In the genomic region with DNA sequence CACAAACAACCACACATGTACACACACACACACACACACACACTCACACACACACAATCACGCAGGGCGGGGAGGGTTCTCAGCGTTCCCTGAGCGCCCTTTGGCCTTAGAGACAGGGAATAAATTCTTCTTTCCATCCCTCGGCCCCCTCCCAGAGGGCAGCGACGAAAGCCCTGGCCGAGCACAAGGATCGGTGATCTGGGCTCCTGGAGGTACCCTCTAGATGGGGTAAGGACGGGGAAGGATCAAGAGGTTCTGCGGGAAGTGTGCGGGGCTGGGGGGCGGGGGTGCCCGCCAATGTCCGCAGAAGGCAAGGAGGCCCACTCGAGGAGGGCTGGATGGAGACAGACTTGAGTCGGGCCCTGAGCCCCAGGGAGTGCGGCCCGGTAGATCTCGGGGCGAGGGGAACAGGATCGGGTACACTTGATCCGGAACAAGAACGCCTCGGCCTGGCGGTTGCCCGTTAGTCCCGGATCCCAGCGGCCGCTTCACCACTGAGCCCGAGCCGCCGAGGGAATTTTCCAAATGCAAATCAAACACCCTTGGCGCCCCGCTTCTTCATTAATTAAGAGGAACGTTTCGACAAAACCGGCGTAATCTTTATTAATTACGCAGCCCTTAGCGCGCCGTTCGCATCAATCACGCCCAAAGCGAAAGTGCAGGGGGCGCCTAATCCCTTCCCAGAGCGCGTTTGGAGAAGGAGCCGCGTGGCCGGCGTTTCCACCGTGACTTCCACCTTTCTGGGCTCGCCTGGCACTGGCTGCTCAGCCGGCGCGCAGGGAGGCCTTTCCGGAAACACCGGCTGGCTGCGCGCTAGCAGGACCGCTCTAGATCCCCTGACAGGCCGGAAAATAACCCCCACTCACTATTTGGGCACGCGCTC, we compare ENCODE assay signal across 1 cellular context.
TF ChIP-seq lines count a peak whose summit lies in the region.

No MANE protein-coding gene starts in this region.

TF ChIP-seq in HepG2, 621 proteins besides CTCF, POLR2A, EP300 and RAD21 (continued from another document):
- TF ChIP-seq HDAC6 (IDR thresholded peaks at IDR 0.05; ENCODE audit: low read depth, low read length) (peak; percentile 39; the same call in 1 of the 2 replicates), ZNF800 (CRISPR knock-in tag; IDR thresholded peaks at IDR 0.05) (peak; percentile 98), ZNF770 (CRISPR knock-in tag; IDR thresholded peaks at IDR 0.05) (no peak), FOXJ3 (CRISPR knock-in tag; IDR thresholded peaks at IDR 0.05; ENCODE audit: borderline replicate concordance) (no peak), HIVEP1 (CRISPR knock-in tag; IDR thresholded peaks at IDR 0.05) (peak; percentile 18; the same call in 1 of the 2 replicates), ZNF20 (CRISPR knock-in tag; IDR thresholded peaks at IDR 0.05) (no peak), CHCHD3 (CRISPR knock-in tag; IDR thresholded peaks at IDR 0.05) (no peak), KDM5B (CRISPR knock-in tag; IDR thresholded peaks at IDR 0.05; ENCODE audit: borderline replicate concordance) (peak; percentile 31; the same call in 1 of the 2 replicates), ZFY (CRISPR knock-in tag; IDR thresholded peaks at IDR 0.05) (0 out of 2 replicates have a peak, but pooled peaks have one; percentile 23), SYNCRIP (IDR thresholded peaks at IDR 0.05; ENCODE audit: insufficient read depth, low read depth, low read length) (no peak)
